21 cellular contexts compared by ENCODE assay signal in the genomic region with DNA sequence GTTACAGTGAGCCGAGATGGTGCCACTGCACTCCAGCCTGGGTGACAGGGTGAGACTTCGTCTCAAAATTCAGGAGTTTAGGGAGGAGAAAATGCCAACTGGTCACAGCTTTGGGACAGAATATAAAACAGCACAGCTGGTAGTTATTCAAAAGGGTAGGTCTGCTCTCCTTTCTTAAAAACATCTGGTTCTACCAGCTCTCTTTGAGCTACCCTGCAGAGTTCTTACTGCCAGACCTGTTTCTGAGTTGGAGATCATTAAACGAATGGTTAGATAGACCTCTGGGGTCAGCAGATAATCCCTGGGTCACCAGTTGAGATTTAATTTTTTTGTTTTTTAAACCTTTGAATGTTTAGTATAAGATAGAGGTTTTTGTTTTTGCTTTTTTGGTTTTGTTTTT.
"Had no signal": no experiment of that assay in that cellular context is flagged by ENCODE, and none has a peak within 500 bp of the region (broad histone marks: within the 10 kb centered on the region; RNA-seq: fewer than 3 reads in every experiment).

No MANE protein-coding gene starts in this region.

- H3K9me3 Mint-ChIP-seq: activated CD4-positive, alpha-beta T cell treated with anti-CD3 and anti-CD28 coated beads, Interleukin-2, amount 10 ng/mL, durations not matched to agents 7 days and 5 days; activated naive CD8-positive, alpha-beta T cell treated with anti-CD3 and anti-CD28 coated beads, Interleukin-2, amount 10 ng/mL, durations not matched to agents 7 days and 5 days; activated T-cell treated with anti-CD3 and anti-CD28 coated beads, Interleukin-2, amount 50 U/mL, for 24 hours; activated T-helper 2 cell treated with anti-CD3 and anti-CD28 coated beads, Interferon-gamma antibody, Interleukin-2, Interleukin-4, amounts not matched to agents 10 μg/mL and 5 μg/mL and 100 μg/mL, durations not matched to agents 14 hours and 24 hours and 36 hours; naive B cell; stimulated activated memory B cell treated with anti-CD40 and anti-IgM and Interleukin-4, amounts not matched to agents 10 μg/mL and 1 μg/mL and 100 μg/mL, for 72 hours had no signal

- H3K9ac ChIP-seq: parathyroid adenoma had no signal

- H3K36me3 ChIP-seq: left ventricle myocardium inferior, tibial nerve had no signal

- H3K27me3 ChIP-seq: body of pancreas, tibial nerve had no signal

- ATAC-seq: activated CD8-positive, alpha-beta T cell treated with anti-CD3 and anti-CD28 coated beads, Interleukin-2, amount 10 ng/mL, durations not matched to agents 7 days and 5 days; body of pancreas; sciatic nerve; stimulated activated memory B cell treated with anti-CD40 and anti-IgM and Interleukin-4, amounts not matched to agents 10 μg/mL and 1 μg/mL and 100 μg/mL, for 72 hours had no signal

- H3K27me3 Mint-ChIP-seq: activated CD4-positive, alpha-beta T cell treated with anti-CD3 and anti-CD28 coated beads, Interleukin-2, amount 10 ng/mL, durations not matched to agents 7 days and 5 days; activated naive CD8-positive, alpha-beta T cell treated with anti-CD3 and anti-CD28 coated beads, Interleukin-2, amount 10 ng/mL, durations not matched to agents 7 days and 5 days; activated T-cell treated with anti-CD3 and anti-CD28 coated beads, Interleukin-2, amount 50 U/mL, for 24 hours; naive B cell; stimulated activated memory B cell treated with anti-CD40 and anti-IgM and Interleukin-4, amounts not matched to agents 10 μg/mL and 1 μg/mL and 100 μg/mL, for 72 hours had no signal

- H3K4me3 ChIP-seq: body of pancreas, left ventricle myocardium inferior, tibial nerve had no signal

- H3K27ac Mint-ChIP-seq: activated CD4-positive, alpha-beta T cell treated with anti-CD3 and anti-CD28 coated beads, Interleukin-2, amount 10 ng/mL, durations not matched to agents 7 days and 5 days; activated CD8-positive, alpha-beta T cell treated with anti-CD3 and anti-CD28 coated beads, Interleukin-2, amount 10 ng/mL, durations not matched to agents 7 days and 5 days; activated naive CD8-positive, alpha-beta T cell treated with anti-CD3 and anti-CD28 coated beads, Interleukin-2, amount 10 ng/mL, durations not matched to agents 7 days and 5 days; activated T-cell treated with anti-CD3 and anti-CD28 coated beads, Interleukin-2, amount 50 U/mL, for 24 hours; activated T-helper 2 cell treated with anti-CD3 and anti-CD28 coated beads, Interferon-gamma antibody, Interleukin-2, Interleukin-4, amounts not matched to agents 10 μg/mL and 5 μg/mL and 100 μg/mL, durations not matched to agents 14 hours and 24 hours and 36 hours; stimulated activated memory B cell treated with anti-CD40 and anti-IgM and Interleukin-4, amounts not matched to agents 10 μg/mL and 1 μg/mL and 100 μg/mL, for 72 hours had no signal

- H3K4me1 ChIP-seq: parathyroid adenoma had no signal

- H3K4me1 Mint-ChIP-seq: activated CD4-positive, alpha-beta T cell treated with anti-CD3 and anti-CD28 coated beads, Interleukin-2, amount 10 ng/mL, durations not matched to agents 7 days and 5 days had no signal

- H3K4me3 Mint-ChIP-seq: activated CD4-positive, alpha-beta T cell treated with anti-CD3 and anti-CD28 coated beads, Interleukin-2, amount 10 ng/mL, durations not matched to agents 7 days and 5 days; activated CD8-positive, alpha-beta T cell treated with anti-CD3 and anti-CD28 coated beads, Interleukin-2, amount 10 ng/mL, durations not matched to agents 7 days and 5 days; activated naive CD8-positive, alpha-beta T cell treated with anti-CD3 and anti-CD28 coated beads, Interleukin-2, amount 10 ng/mL, durations not matched to agents 7 days and 5 days; activated T-cell treated with anti-CD3 and anti-CD28 coated beads, Interleukin-2, amount 50 U/mL, for 24 hours; naive B cell; stimulated activated memory B cell treated with anti-CD40 and anti-IgM and Interleukin-4, amounts not matched to agents 10 μg/mL and 1 μg/mL and 100 μg/mL, for 72 hours had no signal

- DNase-seq: activated CD4-positive, alpha-beta T cell treated with anti-CD3 and anti-CD28 coated beads, Interleukin-2, amount 10 ng/mL, durations not matched to agents 7 days and 5 days; activated CD4-positive, CD25-positive, alpha-beta regulatory T cell; activated CD8-positive, alpha-beta T cell treated with anti-CD3 and anti-CD28 coated beads, Interleukin-2, amount 10 ng/mL, durations not matched to agents 7 days and 5 days; activated naive CD4-positive, alpha-beta T cell treated with Interleukin-2 at 50 U/mL for 16 hours; activated naive CD8-positive, alpha-beta T cell treated with anti-CD3 and anti-CD28 coated beads, Interleukin-2, amount 10 ng/mL, durations not matched to agents 7 days and 5 days; activated T-cell treated with anti-CD3 and anti-CD28 coated beads, Interleukin-2, amount 50 U/mL, for 24 hours; amygdala; body of pancreas; central memory CD4-positive, alpha-beta T cell; erythroblast; head of caudate nucleus; kidney glomerular epithelial cell; left ventricle myocardium inferior; mammary epithelial cell; naive B cell; stimulated activated CD4-positive, alpha-beta T cell treated with anti-CD3 and anti-CD28 coated beads, Interleukin-4, amount 100 ng/mL, for 4 hours had no signal

- H3K27ac ChIP-seq: body of pancreas, left ventricle myocardium inferior, parathyroid adenoma, tibial nerve had no signal

- H3K9me3 ChIP-seq: body of pancreas, left ventricle myocardium inferior, tibial nerve had no signal
